ENCODE assay signal across 29 cellular contexts in genomic region chr21:45598666-45599065, GRCh38. TPM values are rescaled to one million over a fixed set of nuclear protein-coding genes. Genes with fewer than 3 reads are reported as not detected.
A peak's percentile ranks its signal among the peaks of the same experiment; 100 is the strongest.
DNase-seq lines count a peak whose midpoint lies in the region; ATAC-seq lines count a peak whose summit lies in the region.
"Had no signal": no experiment of that assay in that cellular context is flagged by ENCODE, and none has a peak within 500 bp of the region (broad histone marks: within the 10 kb centered on the region; RNA-seq: fewer than 3 reads in every experiment).

No MANE protein-coding gene starts in this region.

- intact Hi-C loops in posterior vena cava (cut with DNase I), result no loop called here

- peaks cover 13% of the 10 kb centered on the region for H3K4me1 Mint-ChIP-seq in activated naive CD8-positive, alpha-beta T cell treated with anti-CD3 and anti-CD28 coated beads, Interleukin-2, amount 10 ng/mL, durations not matched to agents 7 days and 5 days
- H3K4me1 Mint-ChIP-seq in activated naive CD8-positive, alpha-beta T cell treated with anti-CD3 and anti-CD28 coated beads, Interleukin-2, amount 50 U/mL, for 24 hours, result peaks cover 10% of the 10 kb centered on the region
- peaks cover 14% of the 10 kb centered on the region for H3K4me1 Mint-ChIP-seq in T-helper 17 cell

- H3K27ac Mint-ChIP-seq in activated naive CD8-positive, alpha-beta T cell treated with anti-CD3 and anti-CD28 coated beads, Interleukin-2, amount 10 ng/mL, durations not matched to agents 7 days and 5 days, result no peak overlapping the region
- no peak overlapping the region for H3K27ac Mint-ChIP-seq in activated naive CD8-positive, alpha-beta T cell treated with anti-CD3 and anti-CD28 coated beads, Interleukin-2, amount 50 U/mL, for 24 hours
- H3K27ac Mint-ChIP-seq in T-helper 17 cell, result peak overlapping the region; percentile 53
- H3K27ac Mint-ChIP-seq: CD8-positive, alpha-beta T cell had no signal

- POLR2A ChIA-PET in activated naive CD8-positive, alpha-beta T cell treated with anti-CD3 and anti-CD28 coated beads, Interleukin-2, amount 10 ng/mL, durations not matched to agents 7 days and 5 days (lab: Charles Lee), result no interaction called here

- H3K36me3 Mint-ChIP-seq in activated naive CD8-positive, alpha-beta T cell treated with anti-CD3 and anti-CD28 coated beads, Interleukin-2, amount 10 ng/mL, durations not matched to agents 7 days and 5 days, result no peaks in the 10 kb centered on the region
- H3K36me3 Mint-ChIP-seq in activated naive CD8-positive, alpha-beta T cell treated with anti-CD3 and anti-CD28 coated beads, Interleukin-2, amount 50 U/mL, for 24 hours (ENCODE audit: low read depth), result no peaks in the 10 kb centered on the region
- no peaks in the 10 kb centered on the region for H3K36me3 Mint-ChIP-seq in T-helper 17 cell (ENCODE audit: low read depth)
- H3K36me3 Mint-ChIP-seq: CD8-positive, alpha-beta T cell had no signal

- peak; percentile 15 for DNase-seq in activated naive CD8-positive, alpha-beta T cell treated with anti-CD3 and anti-CD28 coated beads, Interleukin-2, amount 10 ng/mL, durations not matched to agents 7 days and 5 days
- no peak for DNase-seq in activated naive CD8-positive, alpha-beta T cell treated with anti-CD3 and anti-CD28 coated beads, Interleukin-2, amount 50 U/mL, for 24 hours
- DNase-seq in T-helper 17 cell (no peak), posterior vena cava (ENCODE audit: low spot score) (peak; percentile 50), NCI-H2081 treated with DMSO at 0.1 percent for 48 hours (lab: John Stamatoyannopoulos, UW) (no peak), kidney tubule cell (ENCODE audit: low spot score) (no peak)
- DNase-seq: AML-193; CD8-positive, alpha-beta T cell; DMS79; EL; GDM1; GM23248; H7; IMR-90; KG1; MG63; NCI-H1105 treated with DMSO at 0.1 percent for 48 hours; NCI-H146; NCI-H1930; NCI-H446 treated with DMSO at 0.1 percent for 48 hours; NCI-H526; NCI-H82; NK-92 treated with Interleukin-12 subunit alpha and Interleukin-12 subunit beta, amount 100 ng/mL, for 24 hours; PC-9; Right ventricle myocardium superior had no signal

- no peak overlapping the region for H3K4me3 Mint-ChIP-seq in activated naive CD8-positive, alpha-beta T cell treated with anti-CD3 and anti-CD28 coated beads, Interleukin-2, amount 10 ng/mL, durations not matched to agents 7 days and 5 days
- no peak overlapping the region for H3K4me3 Mint-ChIP-seq in activated naive CD8-positive, alpha-beta T cell treated with anti-CD3 and anti-CD28 coated beads, Interleukin-2, amount 50 U/mL, for 24 hours
- no peak overlapping the region for H3K4me3 Mint-ChIP-seq in T-helper 17 cell
- H3K4me3 Mint-ChIP-seq: CD8-positive, alpha-beta T cell had no signal

- no peaks in the 10 kb centered on the region for H3K9me3 ChIP-seq in T-helper 17 cell (ENCODE audit: control insufficient read depth, low read length, poor library complexity, severe bottlenecking)
- H3K9me3 ChIP-seq: SJSA1 had no signal

- H3K9me3 Mint-ChIP-seq in activated naive CD8-positive, alpha-beta T cell treated with anti-CD3 and anti-CD28 coated beads, Interleukin-2, amount 10 ng/mL, durations not matched to agents 7 days and 5 days, result peaks cover 3% of the 10 kb centered on the region
- H3K9me3 Mint-ChIP-seq in activated naive CD8-positive, alpha-beta T cell treated with anti-CD3 and anti-CD28 coated beads, Interleukin-2, amount 50 U/mL, for 24 hours, result peaks cover 21% of the 10 kb centered on the region

- ATAC-seq in activated naive CD8-positive, alpha-beta T cell treated with anti-CD3 and anti-CD28 coated beads, Interleukin-2, amount 10 ng/mL, durations not matched to agents 7 days and 5 days (ENCODE audit: low read depth), result no peak
- no peak for ATAC-seq in activated naive CD8-positive, alpha-beta T cell treated with anti-CD3 and anti-CD28 coated beads, Interleukin-2, amount 50 U/mL, for 24 hours
- ATAC-seq in T-helper 17 cell (no peak), HG03039 (IDR thresholded peaks at IDR 0.05; ENCODE audit: unreplicated experiment) (no peak)
- ATAC-seq: A549; CD8-positive, alpha-beta T cell; GM12878 had no signal

- H3K27me3 Mint-ChIP-seq in activated naive CD8-positive, alpha-beta T cell treated with anti-CD3 and anti-CD28 coated beads, Interleukin-2, amount 10 ng/mL, durations not matched to agents 7 days and 5 days, result peaks cover 2% of the 10 kb centered on the region
- H3K27me3 Mint-ChIP-seq in activated naive CD8-positive, alpha-beta T cell treated with anti-CD3 and anti-CD28 coated beads, Interleukin-2, amount 50 U/mL, for 24 hours, result peaks cover 2% of the 10 kb centered on the region
- H3K27me3 Mint-ChIP-seq in T-helper 17 cell, result no peaks in the 10 kb centered on the region

RNA-seq across cellular contexts. Expression of gene PCBP3, which starts 44.9 kb away (rescaled TPM):
- 1 to 10 TPM in 1 of 2 experiments, not detected in 1; 1.2 TPM for total RNA-seq in activated naive CD8-positive, alpha-beta T cell treated with anti-CD3 and anti-CD28 coated beads, Interleukin-2, amount 10 ng/mL, durations not matched to agents 7 days and 5 days
- total RNA-seq in T-helper 17 cell (1 to 10 TPM in 1 of 2 donors, under 1 TPM in 1; 0.91 to 4.2 TPM), posterior vena cava (1 to 10 TPM; 2.6 to 7.4 TPM)
- total RNA-seq: PC-9 had no signal

RNA-seq across cellular contexts. Expression of gene SLC19A1, which starts 56.4 kb away (rescaled TPM):
- total RNA-seq in activated naive CD8-positive, alpha-beta T cell treated with anti-CD3 and anti-CD28 coated beads, Interleukin-2, amount 10 ng/mL, durations not matched to agents 7 days and 5 days, result 10 to 100 TPM; 34.3 to 38.4 TPM
- total RNA-seq in T-helper 17 cell (10 to 100 TPM; 10.8 to 13.7 TPM), posterior vena cava (1 to 10 TPM; 4.5 to 6.5 TPM)

Comparison
In these comparisons a context has a peak if more than half of its experiments do, and no peak if none do; other contexts are left out.
1. DNase-seq: peak in activated naive CD8-positive, alpha-beta T cell treated with anti-CD3 and anti-CD28 coated beads, Interleukin-2, amount 10 ng/mL, durations not matched to agents 7 days and 5 days (single experiment) and posterior vena cava (single experiment); none in activated naive CD8-positive, alpha-beta T cell treated with anti-CD3 and anti-CD28 coated beads, Interleukin-2, amount 50 U/mL, for 24 hours (single experiment), T-helper 17 cell (0 of 3), NCI-H2081 treated with DMSO at 0.1 percent for 48 hours (single experiment) and kidney tubule cell (single experiment).